ENCODE assay signal across 11 cellular contexts in the genomic region with DNA sequence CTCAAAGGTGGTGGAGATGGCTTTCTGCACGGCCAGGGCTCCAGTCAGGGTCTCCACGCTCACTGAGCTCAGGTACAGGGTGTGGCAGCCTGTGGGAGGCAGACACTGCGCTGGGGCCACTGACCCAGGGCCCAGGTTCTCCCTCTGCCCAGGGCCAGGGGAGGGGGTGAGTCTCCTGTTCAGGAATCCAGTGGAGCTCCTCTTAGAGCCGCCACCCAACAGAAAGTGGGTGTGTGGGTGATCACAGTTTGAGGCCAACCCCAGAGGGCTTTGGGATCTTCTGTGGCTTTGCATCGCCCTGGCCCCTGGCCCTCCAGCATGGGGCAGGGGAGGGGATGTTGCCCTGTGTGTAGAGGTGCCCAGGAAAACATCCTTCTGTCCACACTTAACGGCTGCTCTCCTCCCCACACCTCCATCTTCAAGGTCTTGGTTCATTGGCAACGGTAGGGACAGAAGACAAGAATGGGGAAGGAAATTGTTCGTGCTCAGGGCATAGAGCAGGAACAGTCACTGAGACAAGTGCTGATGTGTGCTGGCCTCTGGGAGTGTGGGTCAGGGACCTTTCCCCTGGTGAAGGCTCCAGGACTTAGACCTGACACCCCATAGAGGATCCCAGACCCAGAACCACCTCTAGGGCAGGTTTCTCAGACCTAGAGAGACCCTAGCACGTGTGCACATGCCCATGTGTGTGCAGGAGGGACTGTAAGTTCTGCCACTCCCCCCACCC. TPM values are rescaled to one million over a fixed set of nuclear protein-coding genes. Genes with fewer than 3 reads are reported as not detected.
DNase-seq lines count a peak whose midpoint lies in the region; ATAC-seq and TF ChIP-seq lines count a peak whose summit lies in the region.
"Had no signal": no experiment of that assay in that cellular context is flagged by ENCODE, and none has a peak within 500 bp of the region (broad histone marks: within the 10 kb centered on the region; RNA-seq: fewer than 3 reads in every experiment).

No MANE protein-coding gene starts in this region.

- H3K9me3 ChIP-seq in RWPE2 (ENCODE audit: severe bottlenecking): no peaks in the 10 kb centered on the region

- no peaks in the 10 kb centered on the region for H3K27me3 ChIP-seq in RWPE2 (ENCODE audit: insufficient read depth, poor library complexity, severe bottlenecking)

- DNase-seq in activated CD8-positive, alpha-beta memory T cell treated with anti-CD3 and anti-CD28 coated beads, Interleukin-2, amount 10 ng/mL, durations not matched to agents 7 days and 5 days: no peak
- DNase-seq in activated CD8-positive, alpha-beta memory T cell treated with anti-CD3 and anti-CD28 coated beads, Interleukin-2, amount 50 U/mL, for 4 hours: no peak
- DNase-seq in RWPE2 (ENCODE audit: low spot score): no peak
- peak in 1 of 3 experiments; percentile 23 for DNase-seq in effector memory CD8-positive, alpha-beta T cell
- DNase-seq in stimulated activated naive CD8-positive, alpha-beta T cell treated with anti-CD3 and anti-CD28 coated beads, Interleukin-15, amount 100 ng/mL, for 72 hours: no peak
- no peak for DNase-seq in foreskin melanocyte
- no peak for DNase-seq in glutamatergic neuron
- DNase-seq: H7, OCI-M1 had no signal

- H3K27me3 Mint-ChIP-seq in activated CD8-positive, alpha-beta memory T cell treated with anti-CD3 and anti-CD28 coated beads, Interleukin-2, amount 10 ng/mL, durations not matched to agents 7 days and 5 days: no peaks in the 10 kb centered on the region
- no peaks in the 10 kb centered on the region for H3K27me3 Mint-ChIP-seq in effector memory CD8-positive, alpha-beta T cell
- no peaks in the 10 kb centered on the region for H3K27me3 Mint-ChIP-seq in stimulated activated naive CD8-positive, alpha-beta T cell treated with anti-CD3 and anti-CD28 coated beads, Interleukin-15, amount 100 ng/mL, for 72 hours
- H3K27me3 Mint-ChIP-seq in glutamatergic neuron (ENCODE audit: unreplicated experiment): peaks cover 9% of the 10 kb centered on the region

- H3K4me3 Mint-ChIP-seq in activated CD8-positive, alpha-beta memory T cell treated with anti-CD3 and anti-CD28 coated beads, Interleukin-2, amount 10 ng/mL, durations not matched to agents 7 days and 5 days: peak overlapping the region; percentile 49
- peak overlapping the region; percentile 66 to 72 for H3K4me3 Mint-ChIP-seq in effector memory CD8-positive, alpha-beta T cell
- peak overlapping the region; percentile 83 to 87 for H3K4me3 Mint-ChIP-seq in stimulated activated naive CD8-positive, alpha-beta T cell treated with anti-CD3 and anti-CD28 coated beads, Interleukin-15, amount 100 ng/mL, for 72 hours
- H3K4me3 Mint-ChIP-seq in glutamatergic neuron (ENCODE audit: unreplicated experiment): no peak overlapping the region
- H3K4me3 Mint-ChIP-seq: neural crest cell had no signal

- H3K9me3 Mint-ChIP-seq in activated CD8-positive, alpha-beta memory T cell treated with anti-CD3 and anti-CD28 coated beads, Interleukin-2, amount 10 ng/mL, durations not matched to agents 7 days and 5 days (ENCODE audit: low read depth): no peaks in the 10 kb centered on the region
- H3K9me3 Mint-ChIP-seq in effector memory CD8-positive, alpha-beta T cell: no peaks in the 10 kb centered on the region
- H3K9me3 Mint-ChIP-seq in stimulated activated naive CD8-positive, alpha-beta T cell treated with anti-CD3 and anti-CD28 coated beads, Interleukin-15, amount 100 ng/mL, for 72 hours: no peaks in the 10 kb centered on the region
- peaks cover 7% of the 10 kb centered on the region for H3K9me3 Mint-ChIP-seq in glutamatergic neuron (ENCODE audit: unreplicated experiment)
- H3K9me3 Mint-ChIP-seq: neural crest cell had no signal

- H3K27ac Mint-ChIP-seq in activated CD8-positive, alpha-beta memory T cell treated with anti-CD3 and anti-CD28 coated beads, Interleukin-2, amount 10 ng/mL, durations not matched to agents 7 days and 5 days: peak overlapping the region; percentile 94
- H3K27ac Mint-ChIP-seq in effector memory CD8-positive, alpha-beta T cell: peak overlapping the region; percentile 93 to 95
- H3K27ac Mint-ChIP-seq in stimulated activated naive CD8-positive, alpha-beta T cell treated with anti-CD3 and anti-CD28 coated beads, Interleukin-15, amount 100 ng/mL, for 72 hours: peak overlapping the region; percentile 96 to 98
- H3K27ac Mint-ChIP-seq in glutamatergic neuron (ENCODE audit: unreplicated experiment): no peak overlapping the region

- H3K4me1 ChIP-seq in RWPE2 (ENCODE audit: insufficient read depth, poor library complexity, severe bottlenecking): peaks cover 13% of the 10 kb centered on the region

- peak overlapping the region; percentile 100 for H3K27ac ChIP-seq in RWPE2 (ENCODE audit: poor library complexity, severe bottlenecking)

- CTCF ChIA-PET in activated CD8-positive, alpha-beta memory T cell treated with anti-CD3 and anti-CD28 coated beads, Interleukin-2, amount 10 ng/mL, durations not matched to agents 7 days and 5 days (lab: Charles Lee): interaction anchor here (0.5 to 6.9 kb wide), 7 partner anchors 22 to 404 kb away, joined by 3 to 92 read pairs (median 6); partner anchors contain the start of gene TOP2A

- peaks cover 53% of the 10 kb centered on the region for H3K4me1 Mint-ChIP-seq in activated CD8-positive, alpha-beta memory T cell treated with anti-CD3 and anti-CD28 coated beads, Interleukin-2, amount 10 ng/mL, durations not matched to agents 7 days and 5 days
- H3K4me1 Mint-ChIP-seq in effector memory CD8-positive, alpha-beta T cell (ENCODE audit: low read depth in 2 of 2): peaks cover 59% of the 10 kb centered on the region in 2 donors
- H3K4me1 Mint-ChIP-seq in stimulated activated naive CD8-positive, alpha-beta T cell treated with anti-CD3 and anti-CD28 coated beads, Interleukin-15, amount 100 ng/mL, for 72 hours: peaks cover 82% of the 10 kb centered on the region
- H3K4me1 Mint-ChIP-seq in glutamatergic neuron (ENCODE audit: low read depth, unreplicated experiment): no peaks in the 10 kb centered on the region

- no peak overlapping the region for H3K4me3 ChIP-seq in RWPE2 (ENCODE audit: severe bottlenecking)

- peaks cover 4% of the 10 kb centered on the region for H3K36me3 Mint-ChIP-seq in activated CD8-positive, alpha-beta memory T cell treated with anti-CD3 and anti-CD28 coated beads, Interleukin-2, amount 10 ng/mL, durations not matched to agents 7 days and 5 days
- H3K36me3 Mint-ChIP-seq in effector memory CD8-positive, alpha-beta T cell (ENCODE audit: insufficient read depth): peaks cover 8% of the 10 kb centered on the region
- H3K36me3 Mint-ChIP-seq in glutamatergic neuron (ENCODE audit: unreplicated experiment): peaks cover 4% of the 10 kb centered on the region

- H3K36me3 ChIP-seq in RWPE2 (ENCODE audit: low read depth): peaks cover 82% of the 10 kb centered on the region

- TF ChIP-seq CTCF in RWPE2 (IDR thresholded peaks at IDR 0.05; ENCODE audit: poor library complexity, severe bottlenecking) (no peak), glutamatergic neuron (IDR thresholded peaks at IDR 0.05; ENCODE audit: partially characterized antibody, unreplicated experiment) (no peak)

- ATAC-seq in activated CD8-positive, alpha-beta memory T cell treated with anti-CD3 and anti-CD28 coated beads, Interleukin-2, amount 10 ng/mL, durations not matched to agents 7 days and 5 days: no peak
- ATAC-seq in RWPE2 (ENCODE audit: low read depth) (no peak), HG03159 (IDR thresholded peaks at IDR 0.05; ENCODE audit: unreplicated experiment) (no peak)
- no peak for ATAC-seq in effector memory CD8-positive, alpha-beta T cell (replicated peaks)
- ATAC-seq in stimulated activated naive CD8-positive, alpha-beta T cell treated with anti-CD3 and anti-CD28 coated beads, Interleukin-15, amount 100 ng/mL, for 72 hours: no peak

RNA-seq across cellular contexts. Expression of gene TNS4, which starts 21.5 kb away (rescaled TPM):
- total RNA-seq in activated CD8-positive, alpha-beta memory T cell treated with anti-CD3 and anti-CD28 coated beads, Interleukin-2, amount 10 ng/mL, durations not matched to agents 7 days and 5 days: 1 to 10 TPM; 4.2 to 5.8 TPM
- not detected for total RNA-seq in glutamatergic neuron (ENCODE audit: unreplicated experiment)
- total RNA-seq: neural crest cell had no signal

RNA-seq across cellular contexts. Expression of gene IGFBP4, which starts 36.7 kb away (rescaled TPM):
- 1 to 10 TPM; 3.4 to 5.9 TPM for total RNA-seq in activated CD8-positive, alpha-beta memory T cell treated with anti-CD3 and anti-CD28 coated beads, Interleukin-2, amount 10 ng/mL, durations not matched to agents 7 days and 5 days
- 1.9 TPM for total RNA-seq in glutamatergic neuron (ENCODE audit: unreplicated experiment)
